ENCODE assay signal across 6 cellular contexts in genomic region chr3:49841126-49841525, GRCh38. TPM values are rescaled to one million over a fixed set of nuclear protein-coding genes. Genes with fewer than 3 reads are reported as not detected.
A peak's percentile ranks its signal among the peaks of the same experiment; 100 is the strongest.
DNase-seq lines count a peak whose midpoint lies in the region; ATAC-seq and TF ChIP-seq lines count a peak whose summit lies in the region.

No MANE protein-coding gene starts in this region.

- BruUV-seq in HCT116 (replicated peaks; lab: Mats Ljungman, UMichigan), result no TSS peak

- CTCF ChIA-PET in HCT116 (lab: Charles Lee), result interaction anchor here (1.7 to 2.8 kb wide), 4 partner anchors 38 to 302 kb away, joined by 5 to 13 read pairs (median 8); partner anchors contain the start of gene INKA1

- peak; percentile 89 for TF ChIP-seq RAD21 in HCT116 (IDR thresholded peaks at IDR 0.05; ENCODE audit: low read depth)

- peak; percentile 33 for DNase-seq in HCT116 (ENCODE audit: low read depth, low spot score)
- DNase-seq in astrocyte of the spinal cord (ENCODE audit: low read depth, low spot score), result peak; percentile 15
- no peak for DNase-seq in NCI-H1417 treated with DMSO at 0.1 percent for 48 hours (lab: John Stamatoyannopoulos, UW)
- no peak for DNase-seq in midbrain (lab: John Stamatoyannopoulos, UW)

- peaks cover 4 to 10% of the 10 kb centered on the region in 2 experiments; a peak in 1 of 4 replicates for H3K4me1 ChIP-seq in HCT116 (ENCODE audit: control insufficient read depth in 1 of 2, insufficient read depth in 2 of 2, low read length in 2 of 2)

- H2AFZ ChIP-seq in HCT116 (ENCODE audit: low read depth, low read length, poor library complexity, severe bottlenecking), result no peak overlapping the region

- RAD21 ChIA-PET in HCT116 (lab: Charles Lee; ENCODE audit: low non-redundant PET in 1 of 2, low total read pairs in 2 of 2, uncharacterized antibody in 2 of 2, unreplicated experiment in 2 of 2), result no interaction called here

- H3K4me3 ChIP-seq in HCT116 (replicated peaks in 1 of 2; ENCODE audit: low read depth in 1 of 2, low read length in 2 of 2), result no peak overlapping the region
- no peak overlapping the region for H3K4me3 ChIP-seq in astrocyte of the spinal cord (ENCODE audit: low read depth, low read length)

- H3K9me2 ChIP-seq in HCT116 (ENCODE audit: insufficient read depth), result no peaks in the 10 kb centered on the region

- no peaks in the 10 kb centered on the region for H3K27me3 ChIP-seq in HCT116 (ENCODE audit: insufficient read depth, low read length)

- TF ChIP-seq CTCF in 22Rv1 (IDR thresholded peaks at IDR 0.05) (peak; percentile 34), HCT116 (IDR thresholded peaks at IDR 0.05 in 2 of 3, conservative IDR thresholded peaks at IDR 0.05 in 1 of 3; ENCODE audit: borderline replicate concordance in 1 of 3, insufficient read depth in 1 of 3, low read depth in 2 of 3, low read length in 2 of 3) (peak; percentile 58 to 69 (median 66); a peak in 5 of 6 replicates), astrocyte of the spinal cord (IDR thresholded peaks at IDR 0.05; ENCODE audit: low read depth, low read length) (peak; percentile 55)

- no peaks in the 10 kb centered on the region for H3K79me2 ChIP-seq in HCT116 (ENCODE audit: insufficient read depth, low read length)

- TF ChIP-seq POLR2A in HCT116 (IDR thresholded peaks at IDR 0.05; ENCODE audit: borderline replicate concordance, extremely low read depth, insufficient read depth, insufficient read length), result no peak

- no peak overlapping the region for H3K9ac ChIP-seq in HCT116 (ENCODE audit: low read length)

- no peak overlapping the region for H3K4me2 ChIP-seq in HCT116 (ENCODE audit: low read length)

- peaks cover 13 to 35% of the 10 kb centered on the region in 2 experiments; a peak in 3 of 4 replicates for H3K36me3 ChIP-seq in HCT116 (ENCODE audit: control insufficient read depth in 1 of 2, insufficient read depth in 2 of 2, low read length in 2 of 2)

- no peaks in the 10 kb centered on the region; the same call in 1 of the 2 replicates for H4K20me1 ChIP-seq in HCT116 (ENCODE audit: insufficient read depth)

- in situ Hi-C loops in astrocyte of the spinal cord (cut with HindIII; ENCODE audit: low sequenced_read_pairs), result no loop called here

- intact Hi-C loops in HCT116 (cut with micrococcal nuclease), result loop anchor here (1.0 kb wide), 1 partner anchor 65 kb away; no protein-coding TSS in a partner anchor

- peak; percentile 74 for ATAC-seq in HCT116
- ATAC-seq in HG03097 (IDR thresholded peaks at IDR 0.05; ENCODE audit: low FRiP score, unreplicated experiment), result no peak

- H3K27ac ChIP-seq in 22Rv1, result no peak overlapping the region
- H3K27ac ChIP-seq in HCT116 (ENCODE audit: low read depth, low read length), result no peak overlapping the region

- H3K9me3 ChIP-seq in HCT116 (ENCODE audit: control insufficient read depth in 1 of 2, insufficient read depth in 1 of 2, low read depth in 1 of 2, low read length in 2 of 2), result no peaks in the 10 kb centered on the region

- POLR2A ChIA-PET in HCT116 (lab: Charles Lee), result no interaction called here

TF ChIP-seq in HCT116, 20 proteins besides CTCF, POLR2A, EP300 and RAD21:
- no peak for TF ChIP-seq MAX (IDR thresholded peaks at IDR 0.05)
- no peak for TF ChIP-seq CEBPB (IDR thresholded peaks at IDR 0.05; ENCODE audit: low read depth)
- TF ChIP-seq REST (IDR thresholded peaks at IDR 0.05; ENCODE audit: low read depth), result no peak
- no peak for TF ChIP-seq TCF7L2 (IDR thresholded peaks at IDR 0.05; ENCODE audit: borderline replicate concordance, extremely low read depth, insufficient read depth, insufficient read length)
- TF ChIP-seq SIN3A (IDR thresholded peaks at IDR 0.05; ENCODE audit: low read depth), result no peak

RNA-seq across cellular contexts. Expression of gene TRAIP, which starts 15.2 kb away (rescaled TPM):
- total RNA-seq in HCT116 (2021; ENCODE audit: unreplicated experiment), result 25.5 TPM
- 21.9 and 24.7 TPM in 2 replicates for polyA plus RNA-seq in HCT116 (2012)

RNA-seq across cellular contexts. Expression of gene UBA7, which starts 27.4 kb away (rescaled TPM):
- total RNA-seq in HCT116 (2021; ENCODE audit: unreplicated experiment), result 2.6 TPM
- polyA plus RNA-seq in HCT116 (2012), result 0.83 and 2.6 TPM in 2 replicates

RNA-seq across cellular contexts. Expression of gene CAMKV, which starts 28.6 kb away (rescaled TPM):
- total RNA-seq in HCT116 (2021; ENCODE audit: unreplicated experiment), result 0.10 TPM
- 0.07 TPM in 1 of 2 replicates, not detected in the other for polyA plus RNA-seq in HCT116 (2012)

RNA-seq across cellular contexts. Expression of gene INKA1, which starts 38.1 kb away (rescaled TPM):
- 1.6 TPM for total RNA-seq in HCT116 (2021; ENCODE audit: unreplicated experiment)
- polyA plus RNA-seq in HCT116 (2012), result 1.3 and 2.4 TPM in 2 replicates

RNA-seq across cellular contexts. Expression of gene CDHR4, which starts 41.5 kb away (rescaled TPM):
- not detected for total RNA-seq in HCT116 (2021; ENCODE audit: unreplicated experiment)
- 0.22 and 0.90 TPM in 2 replicates for polyA plus RNA-seq in HCT116 (2012)

Comparison
In these comparisons a context has a peak if more than half of its experiments do, and no peak if none do; other contexts are left out.
1. DNase-seq: peak in HCT116 (single experiment) and astrocyte of the spinal cord (single experiment); none in NCI-H1417 treated with DMSO at 0.1 percent for 48 hours (single experiment) and midbrain (single experiment).
2. Peak in every context shown above with its lines, with median percentiles within 50 percentile points of each other: CTCF ChIP-seq.